In genomic region chr2:39381653-39382052, GRCh38 we compare ENCODE assay signal across 15 cellular contexts. TPM values are rescaled to one million over a fixed set of nuclear protein-coding genes. Genes with fewer than 3 reads are reported as not detected.
A peak's percentile ranks its signal among the peaks of the same experiment; 100 is the strongest.
DNase-seq lines count a peak whose midpoint lies in the region; ATAC-seq and TF ChIP-seq lines count a peak whose summit lies in the region.
"Had no signal": no experiment of that assay in that cellular context is flagged by ENCODE, and none has a peak within 500 bp of the region (broad histone marks: within the 10 kb centered on the region; RNA-seq: fewer than 3 reads in every experiment).

No MANE protein-coding gene starts in this region.

- ATAC-seq in WTC11 (peak; percentile 89), left colon (peak; percentile 33), gastrocnemius medialis (peak in 1 of 2 donors; percentile 9), GM18505 (IDR thresholded peaks at IDR 0.05; ENCODE audit: unreplicated experiment) (no peak), GM21786 (IDR thresholded peaks at IDR 0.05; ENCODE audit: unreplicated experiment) (no peak)
- ATAC-seq: activated CD8-positive, alpha-beta T cell treated with anti-CD3 and anti-CD28 coated beads, Interleukin-2, amount 10 ng/mL, durations not matched to agents 7 days and 5 days had no signal

- DNase-seq in HAP-1 (ENCODE audit: low spot score in 2 of 2) (peak; percentile 42 to 66), WTC11 (ENCODE audit: low spot score) (peak; percentile 35), left colon (no peak), gastrocnemius medialis (no peak), ecto neural progenitor cell (ENCODE audit: low spot score) (no peak)
- DNase-seq: activated CD8-positive, alpha-beta T cell treated with anti-CD3 and anti-CD28 coated beads, Interleukin-2, amount 10 ng/mL, durations not matched to agents 7 days and 5 days; amygdala; DMS 273 treated with DMSO at 0.1 percent for 48 hours; MM.1S; NCI-H187; NCI-H510A had no signal

- H3K4me1 ChIP-seq in HAP-1 (peaks cover 36% of the 10 kb centered on the region), gastrocnemius medialis (peaks cover 50 to 57% of the 10 kb centered on the region in 2 donors)

- in situ Hi-C loops in HAP-1 (cut with MboI; ENCODE audit: low sequenced_read_pairs), result no loop called here
- in situ Hi-C loops in gastrocnemius medialis (cut with MboI; ENCODE audit: low sequenced_read_pairs in 4 of 4), result loop anchor here in 2 of 4 donors (10.0 kb wide), 1 partner anchor 53 kb away; the partner anchor contains the start of gene MAP4K3 (in 2 of the 2)

- H3K9me3 Mint-ChIP-seq in WTC11, result peaks cover 15% of the 10 kb centered on the region

- H3K27ac Mint-ChIP-seq in WTC11, result peak overlapping the region; percentile 31; the same call in 1 of the 2 replicates
- H3K27ac Mint-ChIP-seq: activated CD8-positive, alpha-beta T cell treated with anti-CD3 and anti-CD28 coated beads, Interleukin-2, amount 10 ng/mL, durations not matched to agents 7 days and 5 days had no signal

- 0 out of 2 replicates have a peak overlapping the region, but pooled peaks have one; percentile 20 for H3K4me3 Mint-ChIP-seq in WTC11
- H3K4me3 Mint-ChIP-seq: activated CD8-positive, alpha-beta T cell treated with anti-CD3 and anti-CD28 coated beads, Interleukin-2, amount 10 ng/mL, durations not matched to agents 7 days and 5 days had no signal

- H3K4me1 Mint-ChIP-seq in WTC11, result peaks cover 59% of the 10 kb centered on the region

- H3K36me3 ChIP-seq in HAP-1 (replicated peaks), result peaks cover under 1% of the 10 kb centered on the region; the same call in 1 of the 2 replicates
- no peaks in the 10 kb centered on the region for H3K36me3 ChIP-seq in gastrocnemius medialis
- H3K36me3 ChIP-seq: suprapubic skin had no signal

- H3K4me3 ChIP-seq in HAP-1 (no peak overlapping the region), gastrocnemius medialis (no peak overlapping the region)
- H3K4me3 ChIP-seq: suprapubic skin had no signal

- TF ChIP-seq POLR2A in gastrocnemius medialis (IDR thresholded peaks at IDR 0.05), result no peak
- TF ChIP-seq POLR2A in GM18505 (IDR thresholded peaks at IDR 0.05; ENCODE audit: borderline replicate concordance, extremely low read depth, insufficient read depth, insufficient read length), result no peak

- CTCF ChIA-PET in WTC11 (lab: Charles Lee), result interaction anchor here (1.5 kb wide), 1 partner anchor 19 kb away, joined by 3 read pairs; no protein-coding TSS in a partner anchor

- POLR2A ChIA-PET in WTC11 (lab: Charles Lee), result no interaction called here

- H3K27me3 ChIP-seq in HAP-1 (ENCODE audit: low read depth) (no peaks in the 10 kb centered on the region), gastrocnemius medialis (no peaks in the 10 kb centered on the region)
- H3K27me3 ChIP-seq: suprapubic skin had no signal

- H3K27ac ChIP-seq in gastrocnemius medialis, result peak overlapping the region; percentile 81 to 91 (median 87)
- H3K27ac ChIP-seq: epithelial cell of prostate, suprapubic skin had no signal

- peaks cover 15% of the 10 kb centered on the region for H3K36me3 Mint-ChIP-seq in WTC11

- intact Hi-C loops in left colon (cut with DNase I, micrococcal nuclease) (loop anchor here in 1 of 2 donors (10.0 kb wide), 1 partner anchor 53 kb away; the partner anchor contains the start of gene MAP4K3), gastrocnemius medialis (cut with DNase I; ENCODE audit: low total_unique reads) (loop anchor here (5.0 kb wide), 2 partner anchors 136 to 316 kb away; no protein-coding TSS in a partner anchor)

- H3K9me3 ChIP-seq in HAP-1 (no peaks in the 10 kb centered on the region), gastrocnemius medialis (no peaks in the 10 kb centered on the region)
- H3K9me3 ChIP-seq: suprapubic skin had no signal

- no peaks in the 10 kb centered on the region for H3K27me3 Mint-ChIP-seq in WTC11 (ENCODE audit: low read depth)

- TF ChIP-seq CTCF in WTC11 (IDR thresholded peaks at IDR 0.05) (no peak), gastrocnemius medialis (IDR thresholded peaks at IDR 0.05 in 4 of 5, conservative IDR thresholded peaks at IDR 0.05 in 1 of 5) (no peak)

TF ChIP-seq in WTC11, 78 proteins besides CTCF, POLR2A, EP300 and RAD21 (continues in another document):
- TF ChIP-seq MAX (CRISPR knock-in tag; IDR thresholded peaks at IDR 0.05) (no peak), ZNF232 (CRISPR knock-in tag; IDR thresholded peaks at IDR 0.05) (no peak), GRHL2 (CRISPR knock-in tag; IDR thresholded peaks at IDR 0.05; ENCODE audit: insufficient replicate concordance, severe bottlenecking) (no peak), NFYB (CRISPR knock-in tag; conservative IDR thresholded peaks at IDR 0.05; ENCODE audit: low read depth) (no peak), MYBL2 (CRISPR knock-in tag; IDR thresholded peaks at IDR 0.05) (no peak), JAZF1 (CRISPR knock-in tag; IDR thresholded peaks at IDR 0.05) (no peak), ZNF219 (CRISPR knock-in tag; IDR thresholded peaks at IDR 0.05; ENCODE audit: borderline replicate concordance) (no peak), PRRX2 (CRISPR knock-in tag; IDR thresholded peaks at IDR 0.05) (no peak), ATF2 (CRISPR knock-in tag; IDR thresholded peaks at IDR 0.05; ENCODE audit: borderline replicate concordance, low read depth) (no peak), ZSCAN18 (CRISPR knock-in tag; IDR thresholded peaks at IDR 0.05) (no peak), ZNF317 (CRISPR knock-in tag; IDR thresholded peaks at IDR 0.05; ENCODE audit: borderline replicate concordance, low read depth) (no peak), MLX (CRISPR knock-in tag; IDR thresholded peaks at IDR 0.05) (no peak), FOXJ3 (CRISPR knock-in tag; IDR thresholded peaks at IDR 0.05; ENCODE audit: borderline replicate concordance) (no peak)
- TF ChIP-seq, protein P1, sequence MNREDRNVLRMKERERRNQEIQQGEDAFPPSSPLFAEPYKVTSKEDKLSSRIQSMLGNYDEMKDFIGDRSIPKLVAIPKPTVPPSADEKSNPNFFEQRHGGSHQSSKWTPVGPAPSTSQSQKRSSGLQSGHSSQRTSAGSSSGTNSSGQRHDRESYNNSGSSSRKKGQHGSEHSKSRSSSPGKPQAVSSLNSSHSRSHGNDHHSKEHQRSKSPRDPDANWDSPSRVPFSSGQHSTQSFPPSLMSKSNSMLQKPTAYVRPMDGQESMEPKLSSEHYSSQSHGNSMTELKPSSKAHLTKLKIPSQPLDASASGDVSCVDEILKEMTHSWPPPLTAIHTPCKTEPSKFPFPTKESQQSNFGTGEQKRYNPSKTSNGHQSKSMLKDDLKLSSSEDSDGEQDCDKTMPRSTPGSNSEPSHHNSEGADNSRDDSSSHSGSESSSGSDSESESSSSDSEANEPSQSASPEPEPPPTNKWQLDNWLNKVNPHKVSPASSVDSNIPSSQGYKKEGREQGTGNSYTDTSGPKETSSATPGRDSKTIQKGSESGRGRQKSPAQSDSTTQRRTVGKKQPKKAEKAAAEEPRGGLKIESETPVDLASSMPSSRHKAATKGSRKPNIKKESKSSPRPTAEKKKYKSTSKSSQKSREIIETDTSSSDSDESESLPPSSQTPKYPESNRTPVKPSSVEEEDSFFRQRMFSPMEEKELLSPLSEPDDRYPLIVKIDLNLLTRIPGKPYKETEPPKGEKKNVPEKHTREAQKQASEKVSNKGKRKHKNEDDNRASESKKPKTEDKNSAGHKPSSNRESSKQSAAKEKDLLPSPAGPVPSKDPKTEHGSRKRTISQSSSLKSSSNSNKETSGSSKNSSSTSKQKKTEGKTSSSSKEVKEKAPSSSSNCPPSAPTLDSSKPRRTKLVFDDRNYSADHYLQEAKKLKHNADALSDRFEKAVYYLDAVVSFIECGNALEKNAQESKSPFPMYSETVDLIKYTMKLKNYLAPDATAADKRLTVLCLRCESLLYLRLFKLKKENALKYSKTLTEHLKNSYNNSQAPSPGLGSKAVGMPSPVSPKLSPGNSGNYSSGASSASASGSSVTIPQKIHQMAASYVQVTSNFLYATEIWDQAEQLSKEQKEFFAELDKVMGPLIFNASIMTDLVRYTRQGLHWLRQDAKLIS (CRISPR knock-in tag; IDR thresholded peaks at IDR 0.05; ENCODE audit: borderline replicate concordance), result no peak
- TF ChIP-seq, protein P2, sequence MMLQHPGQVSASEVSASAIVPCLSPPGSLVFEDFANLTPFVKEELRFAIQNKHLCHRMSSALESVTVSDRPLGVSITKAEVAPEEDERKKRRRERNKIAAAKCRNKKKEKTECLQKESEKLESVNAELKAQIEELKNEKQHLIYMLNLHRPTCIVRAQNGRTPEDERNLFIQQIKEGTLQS (CRISPR knock-in tag; conservative IDR thresholded peaks at IDR 0.05), result no peak

RNA-seq across cellular contexts. Expression of gene MAP4K3, which starts 55.4 kb away (rescaled TPM):
- 51.6 to 73.2 TPM (median 65.2 TPM) in 3 replicates for total RNA-seq in WTC11 (2021)
- 10 to 100 TPM; 29.4 to 30.0 TPM for total RNA-seq in left colon
- total RNA-seq in gastrocnemius medialis, result 10 to 100 TPM; 23.0 to 52.1 (median 31.8) TPM

Comparison
In these comparisons a context has a peak if more than half of its experiments do, and no peak if none do; other contexts are left out.
1. DNase-seq: peak in HAP-1 (2 of 2) and WTC11 (single experiment); none in left colon (0 of 2), gastrocnemius medialis (0 of 2) and ecto neural progenitor cell (single experiment).
2. ATAC-seq: peak in WTC11 (single experiment) and left colon (single experiment); none in GM18505 (single experiment) and GM21786 (single experiment).